In genomic region chr16:2775765-2776499, GRCh38 we compare ENCODE assay signal across 8 cellular contexts. TPM values are rescaled to one million over a fixed set of nuclear protein-coding genes. Genes with fewer than 3 reads are reported as not detected.
A peak's percentile ranks its signal among the peaks of the same experiment; 100 is the strongest.
DNase-seq lines count a peak whose midpoint lies in the region; ATAC-seq and TF ChIP-seq lines count a peak whose summit lies in the region.

No MANE protein-coding gene starts in this region.

- no peak for TF ChIP-seq RAD21 in IMR-90 (IDR thresholded peaks at IDR 0.05; ENCODE audit: low read length)

- peak overlapping the region; percentile 90 for H2AFZ ChIP-seq in IMR-90 (replicated peaks; ENCODE audit: low read length, poor library complexity)

- H2AK5ac ChIP-seq in IMR-90 (ENCODE audit: low read depth, low read length) = peak overlapping the region; percentile 92

- H3K79me1 ChIP-seq in IMR-90 (ENCODE audit: low read depth in 1 of 2, low read length in 2 of 2) = peaks cover 21 to 82% of the 10 kb centered on the region in 2 experiments

- H3K18ac ChIP-seq in IMR-90 (ENCODE audit: low read depth, low read length) = no peak overlapping the region

- H3K27ac ChIP-seq in IMR-90 (ENCODE audit: insufficient read depth, low read length) (peak overlapping the region; percentile 90), iPS-20b (ENCODE audit: low read length) (no peak overlapping the region), stomach (peak overlapping the region in 4 of 5 donors; percentile 82 to 100 (median 99))

- H4K8ac ChIP-seq in IMR-90 (ENCODE audit: low read depth in 2 of 2, low read length in 2 of 2) = peak overlapping the region; percentile 45 to 100; a peak in 1 of 4 replicates

- peak overlapping the region; percentile 61 for H3K23ac ChIP-seq in IMR-90 (ENCODE audit: low read depth, low read length)

- H3K4me3 Mint-ChIP-seq in activated naive CD8-positive, alpha-beta T cell treated with anti-CD3 and anti-CD28 coated beads, Interleukin-2, amount 50 U/mL, for 24 hours = peak overlapping the region; percentile 96

- intact Hi-C loops in IMR-90 (cut with micrococcal nuclease) (loop anchor here (1.0 kb wide), 1 partner anchor 92 kb away; no protein-coding TSS in a partner anchor), stomach (cut with DNase I; ENCODE audit: low total_unique reads) (no loop called here)

- H3K27me3 ChIP-seq in IMR-90 (ENCODE audit: control insufficient read depth, insufficient read depth, low read length) (no peaks in the 10 kb centered on the region), iPS-20b (ENCODE audit: insufficient read depth, low read length) (no peaks in the 10 kb centered on the region), stomach (no peaks in the 10 kb centered on the region)

- H2BK120ac ChIP-seq in IMR-90 (ENCODE audit: low read depth, low read length) = peak overlapping the region; percentile 16; the same call in 1 of the 2 replicates

- CTCF ChIA-PET in IMR-90 (lab: Yijun Ruan, JAX) = no interaction called here

- peak overlapping the region; percentile 70; the same call in 1 of the 2 replicates for H4K91ac ChIP-seq in IMR-90 (ENCODE audit: insufficient read depth, low read depth, low read length)

- no peak for TF ChIP-seq EP300 in stomach (IDR thresholded peaks at IDR 0.05)

- no peak overlapping the region for H2BK15ac ChIP-seq in IMR-90 (ENCODE audit: low read depth, low read length)

- H4K20me1 ChIP-seq in IMR-90 (ENCODE audit: insufficient read depth, low read length) = peaks cover 51% of the 10 kb centered on the region

- no peak for TF ChIP-seq CTCF in IMR-90 (conservative IDR thresholded peaks at IDR 0.05; ENCODE audit: low read depth, low read length)
- no peak for TF ChIP-seq CTCF in stomach (IDR thresholded peaks at IDR 0.05)

- DNase-seq in IMR-90 = no peak
- DNase-seq in activated naive CD8-positive, alpha-beta T cell treated with anti-CD3 and anti-CD28 coated beads, Interleukin-2, amount 50 U/mL, for 24 hours = no peak
- DNase-seq in stomach = no peak
- DNase-seq in DMS53 treated with DMSO at 0.1 percent for 48 hours (lab: John Stamatoyannopoulos, UW; ENCODE audit: unreplicated experiment) = no peak
- no peak for DNase-seq in glomerular visceral epithelial cell (ENCODE audit: extremely low spot score)

- peak overlapping the region; percentile 90 for H3K4ac ChIP-seq in IMR-90 (ENCODE audit: low read depth, low read length)

- peaks cover 28% of the 10 kb centered on the region for H3K4me1 Mint-ChIP-seq in activated naive CD8-positive, alpha-beta T cell treated with anti-CD3 and anti-CD28 coated beads, Interleukin-2, amount 50 U/mL, for 24 hours

- dilution Hi-C loops in IMR-90 (cut with HindIII; ENCODE audit: low sequenced_read_pairs, unreplicated experiment) = no loop called here

- in situ Hi-C loops in IMR-90 (cut with MboI; ENCODE audit: low sequenced_read_pairs) = no loop called here

- no peaks in the 10 kb centered on the region for H3K27me3 Mint-ChIP-seq in activated naive CD8-positive, alpha-beta T cell treated with anti-CD3 and anti-CD28 coated beads, Interleukin-2, amount 50 U/mL, for 24 hours

- H2BK20ac ChIP-seq in IMR-90 (ENCODE audit: low read depth, low read length) = no peak overlapping the region

- peaks cover 26% of the 10 kb centered on the region for H3K36me3 Mint-ChIP-seq in activated naive CD8-positive, alpha-beta T cell treated with anti-CD3 and anti-CD28 coated beads, Interleukin-2, amount 50 U/mL, for 24 hours (ENCODE audit: low read depth)

- H3K9me3 ChIP-seq in IMR-90 (ENCODE audit: control insufficient read depth, insufficient read depth, low read length) (no peaks in the 10 kb centered on the region), iPS-20b (ENCODE audit: insufficient read depth, low read depth, low read length) (no peaks in the 10 kb centered on the region), stomach (no peaks in the 10 kb centered on the region)

- peak overlapping the region; percentile 96 for H3K4me3 ChIP-seq in IMR-90 (ENCODE audit: insufficient read depth, low read depth, low read length)
- peak overlapping the region; percentile 92 for H3K4me3 ChIP-seq in iPS-20b (ENCODE audit: low read length)
- peak overlapping the region; percentile 77 to 91 (median 83) for H3K4me3 ChIP-seq in stomach

- H3K14ac ChIP-seq in IMR-90 (replicated peaks; ENCODE audit: low read depth, low read length) = peak overlapping the region; percentile 96; the same call in 1 of the 2 replicates

- peaks cover 15% of the 10 kb centered on the region for H3K9me1 ChIP-seq in IMR-90 (ENCODE audit: insufficient read depth, low read length)

- peaks cover 12% of the 10 kb centered on the region for H3K4me1 ChIP-seq in IMR-90 (ENCODE audit: control insufficient read depth, insufficient read depth, low read length)
- H3K4me1 ChIP-seq in iPS-20b (ENCODE audit: insufficient read depth, low read length) = no peaks in the 10 kb centered on the region
- H3K4me1 ChIP-seq in stomach = peaks cover 28 to 65% (median 49%) of the 10 kb centered on the region in 4 donors

- POLR2A ChIA-PET in IMR-90 (lab: Charles Lee; ENCODE audit: unreplicated experiment) = no interaction called here

- H3K9ac ChIP-seq in IMR-90 (ENCODE audit: low read depth, low read length) = peak overlapping the region; percentile 91
- peak overlapping the region; percentile 89 for H3K9ac ChIP-seq in iPS-20b (ENCODE audit: low read depth, low read length)

- WGBS in IMR-90 (ENCODE audit: extremely low coverage in 2 of 2, insufficient read length in 1 of 2), 2 experiments = 57% methylated on average over 5 of the region's 11 CpGs; no CpG with 5 or more reads in 1 of the 2 experiments
- WGBS in stomach, 5 donors = 35 to 43% (median 41%) methylated on average over 11 of the region's 11 CpGs

- BruUV-seq in IMR-90 (replicated peaks; lab: Mats Ljungman, UMichigan) = no TSS peak

- H2AK9ac ChIP-seq in IMR-90 (replicated peaks; ENCODE audit: low read depth, low read length, poor library complexity) = peak overlapping the region; percentile 98

- H4K5ac ChIP-seq in IMR-90 (ENCODE audit: low read depth, low read length) = no peak overlapping the region

- H3K56ac ChIP-seq in IMR-90 (ENCODE audit: extremely low read depth, insufficient read depth, low read length) = peak overlapping the region; percentile 73; the same call in 1 of the 2 replicates

- no peak for TF ChIP-seq POLR2A in IMR-90 (IDR thresholded peaks at IDR 0.05; ENCODE audit: low read depth, low read length)
- no peak for TF ChIP-seq POLR2A in stomach (IDR thresholded peaks at IDR 0.05)

- peak overlapping the region; percentile 95 for H3K4me2 ChIP-seq in IMR-90 (ENCODE audit: low read depth, low read length)

- H3K27ac Mint-ChIP-seq in activated naive CD8-positive, alpha-beta T cell treated with anti-CD3 and anti-CD28 coated beads, Interleukin-2, amount 50 U/mL, for 24 hours = peak overlapping the region; percentile 87

- H3K36me3 ChIP-seq in IMR-90 (ENCODE audit: control insufficient read depth, insufficient read depth, low read length) (peaks cover 40% of the 10 kb centered on the region), iPS-20b (ENCODE audit: insufficient read depth, low read depth, low read length) (peaks cover 45% of the 10 kb centered on the region), stomach (peaks cover 33 to 46% (median 45%) of the 10 kb centered on the region in 4 donors)

- no peaks in the 10 kb centered on the region for H3K9me3 Mint-ChIP-seq in activated naive CD8-positive, alpha-beta T cell treated with anti-CD3 and anti-CD28 coated beads, Interleukin-2, amount 50 U/mL, for 24 hours

- peak overlapping the region; percentile 87 for H2BK5ac ChIP-seq in IMR-90 (ENCODE audit: low read depth, low read length, poor library complexity, severe bottlenecking)

- no peak for ATAC-seq in IMR-90 (ENCODE audit: low read depth)
- ATAC-seq in activated naive CD8-positive, alpha-beta T cell treated with anti-CD3 and anti-CD28 coated beads, Interleukin-2, amount 50 U/mL, for 24 hours = no peak
- ATAC-seq in HG03469 (IDR thresholded peaks at IDR 0.05; ENCODE audit: unreplicated experiment) = no peak
- ATAC-seq in GM18873 (IDR thresholded peaks at IDR 0.05; ENCODE audit: low FRiP score, unreplicated experiment) = no peak

TF ChIP-seq in IMR-90, 13 proteins besides CTCF, POLR2A, EP300 and RAD21 (continues in another document):
- TF ChIP-seq FOS (IDR thresholded peaks at IDR 0.05; ENCODE audit: low read depth, low read length) (no peak), BHLHE40 (IDR thresholded peaks at IDR 0.05; ENCODE audit: low read depth, low read length) (no peak), RCOR1 (IDR thresholded peaks at IDR 0.05; ENCODE audit: insufficient replicate concordance, low read length) (no peak)

RNA-seq across cellular contexts. Expression of gene ELOB, which starts 1.1 kb away (rescaled TPM):
- 225 and 5,859 TPM in 2 replicates for total RNA-seq in IMR-90 (2012; rRNA removed)
- polyA plus RNA-seq in IMR-90 (2012; rRNA removed) = 442 and 481 TPM in 2 replicates
- polyA plus RNA-seq in IMR-90 (2012; cell fraction: cytosol; rRNA removed) = 442 and 479 TPM in 2 replicates
- polyA plus RNA-seq in IMR-90 (2012; cell fraction: nucleus; rRNA removed; ENCODE audit: low replicate concordance) = 142 and 174 TPM in 2 replicates
- 100 to 1,000 TPM in 4 of 5 donors, 10 to 100 TPM in 1; 68.1 to 279 (median 174) TPM for total RNA-seq in stomach
- polyA plus RNA-seq in stomach = 100 to 1,000 TPM; 386 to 713 (median 456) TPM

RNA-seq across cellular contexts. Expression of gene PRSS33, which starts 11.4 kb away (rescaled TPM):
- not detected in 2 replicates for total RNA-seq in IMR-90 (2012; rRNA removed)
- not detected in 2 replicates for polyA plus RNA-seq in IMR-90 (2012; rRNA removed)
- not detected in 2 replicates for polyA plus RNA-seq in IMR-90 (2012; cell fraction: cytosol; rRNA removed)
- polyA plus RNA-seq in IMR-90 (2012; cell fraction: nucleus; rRNA removed; ENCODE audit: low replicate concordance) = not detected in 2 replicates
- not detected for total RNA-seq in stomach
- not detected for polyA plus RNA-seq in stomach

RNA-seq across cellular contexts. Expression of gene PRSS41, which starts 22.3 kb away (rescaled TPM):
- not detected in 2 replicates for total RNA-seq in IMR-90 (2012; rRNA removed)
- not detected in 2 replicates for polyA plus RNA-seq in IMR-90 (2012; rRNA removed)
- polyA plus RNA-seq in IMR-90 (2012; cell fraction: cytosol; rRNA removed) = not detected in 2 replicates
- polyA plus RNA-seq in IMR-90 (2012; cell fraction: nucleus; rRNA removed; ENCODE audit: low replicate concordance) = not detected in 2 replicates
- not detected for total RNA-seq in stomach
- not detected for polyA plus RNA-seq in stomach

RNA-seq across cellular contexts. Expression of gene SRRM2, which starts 23.5 kb away (rescaled TPM):
- total RNA-seq in IMR-90 (2012; rRNA removed) = 20.3 and 21.1 TPM in 2 replicates
- polyA plus RNA-seq in IMR-90 (2012; rRNA removed) = 300 and 301 TPM in 2 replicates
- polyA plus RNA-seq in IMR-90 (2012; cell fraction: cytosol; rRNA removed) = 57.1 and 150 TPM in 2 replicates
- 949 and 1,549 TPM in 2 replicates for polyA plus RNA-seq in IMR-90 (2012; cell fraction: nucleus; rRNA removed; ENCODE audit: low replicate concordance)
- 1,000 to 10,000 TPM in 2 of 5 donors, 100 to 1,000 TPM in 3; 142 to 2,165 (median 929) TPM for total RNA-seq in stomach
- polyA plus RNA-seq in stomach = 100 to 1,000 TPM; 151 to 384 (median 321) TPM

RNA-seq across cellular contexts. Expression of gene PRSS21, which starts 41.1 kb away (rescaled TPM):
- total RNA-seq in IMR-90 (2012; rRNA removed) (not detected in 2 replicates), stomach (1 to 10 TPM in 1 of 5 donors, not detected in 4; 1.1 TPM)
- polyA plus RNA-seq in IMR-90 (2012; rRNA removed) (0.21 and 0.47 TPM in 2 replicates), stomach (1 to 10 TPM in 1 of 3 donors, under 1 TPM in 2; 0.50 to 2.9 (median 0.65) TPM)
- polyA plus RNA-seq in IMR-90 (2012; cell fraction: cytosol; rRNA removed) = 0.26 and 0.41 TPM in 2 replicates
- polyA plus RNA-seq in IMR-90 (2012; cell fraction: nucleus; rRNA removed; ENCODE audit: low replicate concordance) = 0.57 and 0.59 TPM in 2 replicates
